22 cellular contexts compared by ENCODE assay signal in the genomic region with DNA sequence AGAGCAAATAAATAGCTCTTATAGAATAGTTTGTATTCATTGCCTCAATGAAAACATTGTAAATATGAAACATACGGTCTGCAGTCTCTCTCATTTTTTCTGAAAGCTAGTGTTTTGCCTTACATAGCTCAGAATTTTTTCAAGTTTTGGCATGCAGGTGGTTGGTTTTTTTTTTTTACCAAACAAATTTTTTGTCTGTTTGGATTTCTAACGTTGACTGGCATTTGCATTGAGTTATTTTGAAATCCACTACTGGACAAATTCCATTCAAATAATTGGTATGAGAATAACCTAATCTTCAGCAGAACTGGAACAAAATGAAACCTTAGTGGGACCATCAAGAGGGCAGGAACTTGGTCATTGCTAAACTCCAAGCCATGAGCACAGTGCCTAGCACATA.
"Had no signal": no experiment of that assay in that cellular context is flagged by ENCODE, and none has a peak within 500 bp of the region (broad histone marks: within the 10 kb centered on the region; RNA-seq: fewer than 3 reads in every experiment).

No MANE protein-coding gene starts in this region.

- H3K27me3 ChIP-seq: dorsolateral prefrontal cortex, esophagus muscularis mucosa, left lung, neural progenitor cell, ovary, sigmoid colon, tibial nerve, upper lobe of left lung had no signal

- H3K4me3 ChIP-seq: dorsolateral prefrontal cortex, esophagus muscularis mucosa, left lung, neural progenitor cell, ovary, psoas muscle, sigmoid colon, thoracic aorta, tibial nerve, upper lobe of left lung had no signal

- H3K27me3 Mint-ChIP-seq: naive thymus-derived CD4-positive, alpha-beta T cell; stimulated activated memory B cell treated with anti-CD40 and anti-IgM and Interleukin-4, amounts not matched to agents 10 μg/mL and 1 μg/mL and 100 μg/mL, for 72 hours; stimulated activated naive CD8-positive, alpha-beta T cell treated with anti-CD3 and anti-CD28 coated beads, Interleukin-15, Interleukin-2, amounts not matched to agents 100 ng/mL and 50 ng/mL, for 24 hours had no signal

- ATAC-seq: naive thymus-derived CD4-positive, alpha-beta T cell; psoas muscle; right cardiac atrium; stimulated activated memory B cell treated with anti-CD40 and anti-IgM and Interleukin-4, amounts not matched to agents 10 μg/mL and 1 μg/mL and 100 μg/mL, for 72 hours had no signal

- H3K9ac ChIP-seq: neural progenitor cell had no signal

- H3K9me3 ChIP-seq: esophagus muscularis mucosa, left lung, ovary, psoas muscle, sigmoid colon, thoracic aorta, tibial nerve, upper lobe of left lung had no signal

- H3K4me3 Mint-ChIP-seq: endodermal cell; naive thymus-derived CD4-positive, alpha-beta T cell; nephron; neural progenitor cell; stimulated activated memory B cell treated with anti-CD40 and anti-IgM and Interleukin-4, amounts not matched to agents 10 μg/mL and 1 μg/mL and 100 μg/mL, for 72 hours; stimulated activated naive CD8-positive, alpha-beta T cell treated with anti-CD3 and anti-CD28 coated beads, Interleukin-15, Interleukin-2, amounts not matched to agents 100 ng/mL and 50 ng/mL, for 24 hours had no signal

- H3K9me3 Mint-ChIP-seq: endodermal cell; nephron; neural progenitor cell; stimulated activated memory B cell treated with anti-CD40 and anti-IgM and Interleukin-4, amounts not matched to agents 10 μg/mL and 1 μg/mL and 100 μg/mL, for 72 hours; stimulated activated naive CD8-positive, alpha-beta T cell treated with anti-CD3 and anti-CD28 coated beads, Interleukin-15, Interleukin-2, amounts not matched to agents 100 ng/mL and 50 ng/mL, for 24 hours had no signal

- DNase-seq: dorsolateral prefrontal cortex; effector CD8-positive, alpha-beta T cell; endodermal cell; head of caudate nucleus; left lung; mesenchymal stem cell; midbrain; naive thymus-derived CD4-positive, alpha-beta T cell; ovary; posterior cingulate gyrus; psoas muscle; right cardiac atrium; sigmoid colon; stimulated activated CD4-positive, alpha-beta T cell treated with anti-CD3 and anti-CD28 coated beads, Interleukin-4, amount 100 ng/mL, for 4 hours; upper lobe of left lung had no signal

- H3K27ac ChIP-seq: dorsolateral prefrontal cortex, esophagus muscularis mucosa, left lung, neural progenitor cell, ovary, psoas muscle, sigmoid colon, thoracic aorta, tibial nerve, upper lobe of left lung had no signal

- H3K27ac Mint-ChIP-seq: endodermal cell; nephron; neural progenitor cell; stimulated activated memory B cell treated with anti-CD40 and anti-IgM and Interleukin-4, amounts not matched to agents 10 μg/mL and 1 μg/mL and 100 μg/mL, for 72 hours; stimulated activated naive CD8-positive, alpha-beta T cell treated with anti-CD3 and anti-CD28 coated beads, Interleukin-15, Interleukin-2, amounts not matched to agents 100 ng/mL and 50 ng/mL, for 24 hours had no signal

- H3K4me1 Mint-ChIP-seq: endodermal cell, neural progenitor cell had no signal

- H3K36me3 ChIP-seq: left lung, neural progenitor cell, ovary, thoracic aorta, upper lobe of left lung had no signal
